In genomic region chr2:47065771-47066380, GRCh38 we compare ENCODE assay signal across 11 cellular contexts.
DNase-seq lines count a peak whose midpoint lies in the region; ATAC-seq, FAIRE-seq and TF ChIP-seq lines count a peak whose summit lies in the region.
"Had no signal": no experiment of that assay in that cellular context is flagged by ENCODE, and none has a peak within 500 bp of the region (broad histone marks: within the 10 kb centered on the region; RNA-seq: fewer than 3 reads in every experiment).

No MANE protein-coding gene starts in this region.

- H3K4me2 ChIP-seq in A549: peak overlapping the region; percentile 47

- intact Hi-C loops in mucosa of descending colon (cut with DNase I, micrococcal nuclease): no loop called here
- intact Hi-C loops in posterior vena cava (cut with DNase I): loop anchor here in 1 of 2 donors (10.0 kb wide), 1 partner anchor 431 kb away; no protein-coding TSS in a partner anchor

- H3K4me1 ChIP-seq in A549 (peaks cover 65% of the 10 kb centered on the region), mucosa of descending colon (ENCODE audit: low read depth) (peaks cover 48% of the 10 kb centered on the region)

- ATAC-seq in A549 (peak in 1 of 2 experiments; percentile 44; a peak in 3 of 6 replicates), mucosa of descending colon (peak; percentile 64)

- TF ChIP-seq RAD21 in A549 (conservative IDR thresholded peaks at IDR 0.05 in 1 of 2, IDR thresholded peaks at IDR 0.05 in 1 of 2): no peak

- H3K4me3 ChIP-seq in A549: no peak overlapping the region
- H3K4me3 ChIP-seq in mucosa of descending colon: no peak overlapping the region

- TF ChIP-seq CTCF in A549 (IDR thresholded peaks at IDR 0.05) (no peak), mucosa of descending colon (IDR thresholded peaks at IDR 0.05) (no peak), GM10248 (IDR thresholded peaks at IDR 0.05; ENCODE audit: control extremely low read depth, extremely low read depth, low read depth, missing control alignments) (no peak)

- DNase-seq in A549 (ENCODE audit: low read depth in 1 of 2, low spot score in 1 of 2): no peak
- peak; percentile 39 for DNase-seq in LoVo (ENCODE audit: low spot score)
- peak; percentile 65 for DNase-seq in dermis blood vessel endothelial cell
- peak; percentile 74 to 80 (median 79) for DNase-seq in mucosa of descending colon
- no peak for DNase-seq in GM10248 (ENCODE audit: extremely low spot score)
- no peak for DNase-seq in NCI-H82 treated with DMSO at 0.1 percent for 48 hours (lab: John Stamatoyannopoulos, UW; ENCODE audit: unreplicated experiment)
- no peak for DNase-seq in posterior vena cava (ENCODE audit: low spot score)
- no peak for DNase-seq in activated CD4-positive, alpha-beta T cell treated with anti-CD3 and anti-CD28 coated beads, Interleukin-2, amount 50 U/mL, for 48 hours
- DNase-seq: DMS 273 treated with DMSO at 0.1 percent for 48 hours, immature natural killer cell, NCI-H1930 had no signal

- H3K9me3 ChIP-seq in A549 (no peaks in the 10 kb centered on the region), mucosa of descending colon (no peaks in the 10 kb centered on the region)

- peak overlapping the region; percentile 56 to 90; a peak in 5 of 6 replicates for H3K27ac ChIP-seq in A549

- TF ChIP-seq EP300 in A549 (IDR thresholded peaks at IDR 0.05): no peak

- 64% methylated on average over 4 of the region's 4 CpGs for WGBS in A549 (ENCODE audit: missing lambda C conversion rate)

- H3K36me3 ChIP-seq in mucosa of descending colon (ENCODE audit: low read depth): no peaks in the 10 kb centered on the region

- no peak for TF ChIP-seq POLR2A in A549 (IDR thresholded peaks at IDR 0.05; ENCODE audit: low read length)

- CTCF ChIA-PET in A549 (lab: Yijun Ruan, JAX): interaction anchor here (0.6 to 2.2 kb wide), 9 partner anchors 8 to 207 kb away, joined by 3 to 6 read pairs (median 4); no protein-coding TSS in a partner anchor
- CTCF ChIA-PET in GM10248 (lab: Yijun Ruan, JAX): interaction anchor here (1.4 to 1.5 kb wide), 3 partner anchors 11 to 257 kb away, joined by 3 to 4 read pairs (median 3); no protein-coding TSS in a partner anchor

- no peak for FAIRE-seq in A549 (lab: Jason Lieb, UNC)

- POLR2A ChIA-PET in A549 (lab: Yijun Ruan, JAX): no interaction called here
- POLR2A ChIA-PET in GM10248 (lab: Yijun Ruan, JAX): no interaction called here

TF ChIP-seq in A549, 52 proteins besides CTCF, POLR2A, EP300 and RAD21:
- TF ChIP-seq MAX (IDR thresholded peaks at IDR 0.05) (peak; percentile 21; the same call in 1 of the 2 replicates), NPAS2 (CRISPR knock-in tag; IDR thresholded peaks at IDR 0.05; ENCODE audit: borderline replicate concordance) (no peak)
TF ChIP-seq in A549: peak in this region for 1.

Comparison
In these comparisons a context has a peak if more than half of its experiments do, and no peak if none do; other contexts are left out.
1. DNase-seq: peak in LoVo (single experiment), dermis blood vessel endothelial cell (single experiment) and mucosa of descending colon (3 of 3); none in A549 (0 of 2), GM10248 (single experiment), NCI-H82 treated with DMSO at 0.1 percent for 48 hours (single experiment), posterior vena cava (single experiment) and activated CD4-positive, alpha-beta T cell treated with anti-CD3 and anti-CD28 coated beads, Interleukin-2, amount 50 U/mL, for 48 hours (0 of 2).